ENCODE assay signal across 9 cellular contexts in the genomic region with DNA sequence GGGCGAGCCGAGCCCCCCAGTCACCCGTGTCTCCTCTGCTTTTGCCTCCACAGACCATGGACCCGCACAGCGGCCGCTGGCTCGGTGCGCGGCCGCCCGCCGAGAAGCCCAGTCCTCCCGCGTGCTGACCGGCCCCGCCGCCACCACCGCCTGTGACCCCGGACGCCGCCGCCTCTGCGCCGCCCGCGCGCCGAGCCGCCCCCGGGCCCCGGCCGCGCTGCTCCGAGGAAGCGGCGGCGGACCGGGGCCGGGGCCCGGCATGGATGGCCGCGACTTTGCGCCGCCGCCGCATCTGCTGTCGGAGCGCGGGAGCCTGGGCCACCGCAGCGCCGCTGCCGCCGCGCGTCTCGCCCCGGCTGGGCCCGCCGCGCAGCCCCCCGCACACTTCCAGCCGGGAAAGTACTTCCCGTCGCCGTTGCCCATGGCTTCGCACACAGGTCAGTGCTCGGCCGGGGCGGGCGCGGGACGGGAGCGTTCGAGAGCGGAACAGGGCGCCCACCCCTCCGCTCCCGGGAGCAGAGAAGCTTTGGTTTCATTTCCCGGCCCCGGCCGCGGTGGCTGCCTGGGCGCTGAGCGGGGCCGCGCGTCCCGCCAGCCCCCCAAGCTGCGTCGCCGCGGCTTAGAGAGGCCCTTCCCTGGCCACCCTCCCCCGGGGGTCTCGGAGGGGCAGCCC. TPM values are rescaled to one million over a fixed set of nuclear protein-coding genes. Genes with fewer than 3 reads are reported as not detected.
DNase-seq lines count a peak whose midpoint lies in the region; ATAC-seq and TF ChIP-seq lines count a peak whose summit lies in the region.
"Had no signal": no experiment of that assay in that cellular context is flagged by ENCODE, and none has a peak within 500 bp of the region (broad histone marks: within the 10 kb centered on the region; RNA-seq: fewer than 3 reads in every experiment).

No MANE protein-coding gene starts in this region.

- POLR2A ChIA-PET in activated CD4-positive, alpha-beta T cell treated with anti-CD3 and anti-CD28 coated beads, Interleukin-2, amount 10 ng/mL, durations not matched to agents 7 days and 5 days (lab: Charles Lee), result no interaction called here

- peaks cover 68% of the 10 kb centered on the region for H3K27me3 Mint-ChIP-seq in activated CD4-positive, alpha-beta T cell treated with anti-CD3 and anti-CD28 coated beads, Interleukin-2, amount 10 ng/mL, durations not matched to agents 7 days and 5 days

- no peak for DNase-seq in activated CD4-positive, alpha-beta T cell treated with anti-CD3 and anti-CD28 coated beads, Interleukin-2, amount 10 ng/mL, durations not matched to agents 7 days and 5 days
- no peak for DNase-seq in activated CD4-positive, alpha-beta T cell treated with anti-CD3 and anti-CD28 coated beads, Interleukin-2, amount 50 U/mL, for 4 hours
- peak in 1 of 7 donors; percentile 44 for DNase-seq in adrenal gland
- DNase-seq in thoracic aorta (ENCODE audit: low spot score), result no peak
- no peak for DNase-seq in stimulated activated naive CD4-positive, alpha-beta T cell treated with Interleukin-2 at 50 U/mL for 16 hours (lab: John Stamatoyannopoulos, UW)

- no peak overlapping the region for H3K27ac Mint-ChIP-seq in activated CD4-positive, alpha-beta T cell treated with anti-CD3 and anti-CD28 coated beads, Interleukin-2, amount 10 ng/mL, durations not matched to agents 7 days and 5 days

- H3K4me3 Mint-ChIP-seq in activated CD4-positive, alpha-beta T cell treated with anti-CD3 and anti-CD28 coated beads, Interleukin-2, amount 10 ng/mL, durations not matched to agents 7 days and 5 days, result peak overlapping the region; percentile 64

- TF ChIP-seq CTCF in adrenal gland (IDR thresholded peaks at IDR 0.05) (no peak), thoracic aorta (IDR thresholded peaks at IDR 0.05) (no peak)

- CTCF ChIA-PET in activated CD4-positive, alpha-beta T cell treated with anti-CD3 and anti-CD28 coated beads, Interleukin-2, amount 10 ng/mL, durations not matched to agents 7 days and 5 days (lab: Charles Lee), result interaction anchor here (1.0 kb wide), 1 partner anchor 85 kb away, joined by 3 read pairs; no protein-coding TSS in a partner anchor

- H3K4me3 ChIP-seq in adrenal gland, result peak overlapping the region in 3 of 4 donors; percentile 33 to 96 (median 74)
- H3K4me3 ChIP-seq in thoracic aorta, result peak overlapping the region; percentile 92

- peak in 1 of 2 donors; percentile 35 for TF ChIP-seq POLR2A in adrenal gland (IDR thresholded peaks at IDR 0.05)

- no peaks in the 10 kb centered on the region for H3K9me3 ChIP-seq in adrenal gland (replicated peaks in 1 of 3)
- no peaks in the 10 kb centered on the region for H3K9me3 ChIP-seq in thoracic aorta

- peaks cover 17% of the 10 kb centered on the region for H3K4me1 Mint-ChIP-seq in activated CD4-positive, alpha-beta T cell treated with anti-CD3 and anti-CD28 coated beads, Interleukin-2, amount 10 ng/mL, durations not matched to agents 7 days and 5 days

- H3K9me3 Mint-ChIP-seq in activated CD4-positive, alpha-beta T cell treated with anti-CD3 and anti-CD28 coated beads, Interleukin-2, amount 10 ng/mL, durations not matched to agents 7 days and 5 days, result no peaks in the 10 kb centered on the region
- H3K9me3 Mint-ChIP-seq: activated T-cell treated with anti-CD3 and anti-CD28 coated beads, Interleukin-2, amount 50 U/mL, for 72 hours had no signal

- H3K36me3 ChIP-seq in adrenal gland (replicated peaks in 1 of 2) (no peaks in the 10 kb centered on the region), thoracic aorta (no peaks in the 10 kb centered on the region)

- H3K36me3 Mint-ChIP-seq in activated CD4-positive, alpha-beta T cell treated with anti-CD3 and anti-CD28 coated beads, Interleukin-2, amount 10 ng/mL, durations not matched to agents 7 days and 5 days (ENCODE audit: low read depth), result peaks cover 2% of the 10 kb centered on the region

- H3K27ac ChIP-seq in adrenal gland (peak overlapping the region; percentile 40 to 96 (median 94)), layer of hippocampus (ENCODE audit: low read depth, low read length) (peak overlapping the region; percentile 88), thoracic aorta (peak overlapping the region; percentile 88 to 98)

- H3K4me1 ChIP-seq in adrenal gland (replicated peaks in 1 of 2) (peaks cover 12 to 37% of the 10 kb centered on the region in 2 donors), thoracic aorta (ENCODE audit: control insufficient read depth in 1 of 2, low read depth in 2 of 2) (peaks cover 26 to 42% of the 10 kb centered on the region in 2 donors)

- intact Hi-C loops in adrenal gland (cut with DNase I), result loop anchor here (10.0 kb wide), 2 partner anchors 85 to 105 kb away; a partner anchor contains a TSS

- 0 to 1% (median 1%) methylated on average over 47 to 95 of the region's 95 CpGs; no CpG with 5 or more reads in 1 of the 4 donors for WGBS in adrenal gland, 4 donors

- no peaks in the 10 kb centered on the region for H3K27me3 ChIP-seq in adrenal gland
- H3K27me3 ChIP-seq in layer of hippocampus (ENCODE audit: control insufficient read depth, insufficient read depth, low read length), result no peaks in the 10 kb centered on the region
- no peaks in the 10 kb centered on the region for H3K27me3 ChIP-seq in thoracic aorta (replicated peaks; ENCODE audit: insufficient read depth)

- ATAC-seq in thoracic aorta (ENCODE audit: insufficient number of reproducible peaks, low FRiP score, low read depth) (no peak), HG03108 (IDR thresholded peaks at IDR 0.05; ENCODE audit: unreplicated experiment) (no peak), HG03139 (IDR thresholded peaks at IDR 0.05; ENCODE audit: unreplicated experiment) (no peak)
- ATAC-seq: activated T-cell treated with anti-CD3 and anti-CD28 coated beads, Interleukin-2, amount 50 U/mL, for 72 hours had no signal

RNA-seq across cellular contexts. Expression of a gene that starts 4.4 kb away (rescaled TPM):
- not detected for total RNA-seq in activated CD4-positive, alpha-beta T cell treated with anti-CD3 and anti-CD28 coated beads, Interleukin-2, amount 10 ng/mL, durations not matched to agents 7 days and 5 days
- total RNA-seq in adrenal gland, result 10 to 100 TPM; 13.0 to 35.3 (median 19.2) TPM
- polyA plus RNA-seq in adrenal gland, result 10 to 100 TPM in 2 of 3 donors, 1 to 10 TPM in 1; 2.1 to 68.0 (median 18.2) TPM
- total RNA-seq in thoracic aorta, result 10 to 100 TPM; 41.2 to 69.6 TPM

Comparison
In these comparisons a context has a peak if more than half of its experiments do, and no peak if none do; other contexts are left out.
1. RNA of a gene that starts 4.4 kb away (total RNA-seq): 41.2 to 69.6 TPM in thoracic aorta and 13.0 to 35.3 TPM in adrenal gland; not detected in activated CD4-positive, alpha-beta T cell treated with anti-CD3 and anti-CD28 coated beads, Interleukin-2, amount 10 ng/mL, durations not matched to agents 7 days and 5 days; every median in the first group is over 10 times any median in the second.
2. Peak in every context shown above with its lines, with median percentiles within 50 percentile points of each other: H3K27ac ChIP-seq.